Comparison of ENCODE assay signal across 1 cellular context in the genomic region with DNA sequence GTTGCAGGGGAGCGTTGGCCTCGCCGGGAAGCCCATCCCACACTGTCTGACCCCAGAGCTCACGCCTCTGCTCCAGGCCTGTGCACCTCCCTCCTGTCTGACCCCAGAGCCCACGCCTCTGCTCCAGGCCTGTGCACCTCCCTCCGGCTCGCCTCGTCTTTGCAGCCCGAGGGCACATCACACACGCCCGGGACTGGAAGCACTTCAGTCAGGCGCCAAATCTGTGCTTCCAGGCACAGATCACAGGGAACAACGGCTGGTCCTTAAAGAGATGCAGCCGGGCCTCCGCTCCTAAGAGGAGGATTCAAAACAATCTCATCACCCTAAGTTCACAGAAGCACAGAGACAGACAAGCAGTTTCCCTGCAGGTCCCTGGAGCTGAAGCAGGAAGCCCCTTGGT.
TF ChIP-seq lines count a peak whose summit lies in the region.

No MANE protein-coding gene starts in this region.

TF ChIP-seq in GM23338, 12 proteins besides CTCF, POLR2A, EP300 and RAD21 (continued from another document):
- TF ChIP-seq REST (IDR thresholded peaks at IDR 0.05; ENCODE audit: unreplicated experiment) = no peak
- TF ChIP-seq STAT1 (IDR thresholded peaks at IDR 0.05; ENCODE audit: unreplicated experiment) = no peak
- no peak for TF ChIP-seq JUNB (IDR thresholded peaks at IDR 0.05; ENCODE audit: unreplicated experiment)
- no peak for TF ChIP-seq ZNF114 (CRISPR knock-in tag; IDR thresholded peaks at IDR 0.05)
- no peak for TF ChIP-seq CREB1 (CRISPR knock-in tag; IDR thresholded peaks at IDR 0.05; ENCODE audit: low read depth)
- no peak for TF ChIP-seq NANOG (IDR thresholded peaks at IDR 0.05; ENCODE audit: borderline replicate concordance)
